Comparison of ENCODE assay signal across 9 cellular contexts in the genomic region with DNA sequence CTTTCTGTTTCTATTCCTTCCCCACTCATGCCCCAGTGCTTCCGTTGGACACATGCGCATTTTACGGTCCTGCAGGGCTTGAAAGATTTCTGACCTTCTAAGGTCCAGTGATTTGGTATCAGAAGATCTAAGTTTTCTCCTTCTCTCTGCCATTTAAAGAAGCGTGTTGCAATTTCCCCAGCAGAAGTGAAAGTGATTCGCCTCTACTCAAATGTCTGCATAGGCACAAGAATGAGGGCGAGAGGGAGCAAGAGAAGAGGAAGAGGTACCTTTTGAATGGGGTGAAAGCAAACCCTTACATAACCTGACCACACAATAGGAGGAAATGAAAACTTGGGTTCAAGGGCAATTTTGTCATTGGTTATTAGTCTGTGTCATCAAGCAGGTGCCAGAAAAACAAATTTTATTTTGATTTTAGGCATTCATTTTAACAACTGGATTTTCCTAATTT. TPM values are rescaled to one million over a fixed set of nuclear protein-coding genes. Genes with fewer than 3 reads are reported as not detected.
DNase-seq lines count a peak whose midpoint lies in the region; ATAC-seq and TF ChIP-seq lines count a peak whose summit lies in the region.
"Had no signal": no experiment of that assay in that cellular context is flagged by ENCODE, and none has a peak within 500 bp of the region (broad histone marks: within the 10 kb centered on the region; RNA-seq: fewer than 3 reads in every experiment).

No MANE protein-coding gene starts in this region.

- H3K4me3 ChIP-seq in heart left ventricle (peak overlapping the region in 8 of 12 donors; percentile 4 to 43 (median 21)), ascending aorta (peak overlapping the region in 1 of 2 donors; percentile 42)

- CTCF ChIA-PET in T-cell (lab: Charles Lee) (interaction anchor here (0.5 to 3.5 kb wide), 8 partner anchors 9 to 751 kb away, joined by 3 to 33 read pairs (median 4); partner anchors contain the start of gene NR3C1 (in 2 of the 2)), HEK293T (lab: Yijun Ruan, JAX) (no interaction called here)

- no peaks in the 10 kb centered on the region for H3K27me3 Mint-ChIP-seq in T-cell
- H3K27me3 Mint-ChIP-seq in stimulated activated memory B cell treated with anti-CD40 and anti-IgM and Interleukin-4, amounts not matched to agents 10 μg/mL and 1 μg/mL and 100 μg/mL, for 72 hours: no peaks in the 10 kb centered on the region

- TF ChIP-seq POLR2A in heart left ventricle (IDR thresholded peaks at IDR 0.05): no peak

- TF ChIP-seq CTCF in heart left ventricle (IDR thresholded peaks at IDR 0.05) (no peak), ascending aorta (IDR thresholded peaks at IDR 0.05) (no peak)

- H3K4me1 ChIP-seq in heart left ventricle (peaks cover 0 to 26% (median 5%) of the 10 kb centered on the region in 12 donors), ascending aorta (no peaks in the 10 kb centered on the region)

- H3K27ac ChIP-seq in heart left ventricle (peak overlapping the region in 5 of 12 donors; percentile 5 to 82 (median 39)), ascending aorta (peak overlapping the region in 1 of 2 donors; percentile 23)

- 73 to 81% (median 77%) methylated on average over 6 of the region's 6 CpGs for WGBS in heart left ventricle, 4 donors

- POLR2A ChIA-PET in T-cell (lab: Charles Lee) (interaction anchor here (0.6 to 2.0 kb wide), 7 partner anchors 25 to 432 kb away, joined by 3 to 16 read pairs (median 7); partner anchors contain the start of gene NR3C1 (in 1 of the 2)), HEK293T (lab: Yijun Ruan, JAX) (interaction anchor here (0.9 kb wide), 1 partner anchor 31 kb away, joined by 4 read pairs; the partner anchor contains the start of gene NR3C1)

- H3K4me1 Mint-ChIP-seq in T-cell: peaks cover 66 to 70% (median 69%) of the 10 kb centered on the region in 3 donors
- peaks cover 51% of the 10 kb centered on the region for H3K4me1 Mint-ChIP-seq in stimulated activated memory B cell treated with anti-CD40 and anti-IgM and Interleukin-4, amounts not matched to agents 10 μg/mL and 1 μg/mL and 100 μg/mL, for 72 hours

- H3K36me3 ChIP-seq in heart left ventricle: no peaks in the 10 kb centered on the region
- no peaks in the 10 kb centered on the region for H3K36me3 ChIP-seq in ascending aorta

- H3K9me3 ChIP-seq in heart left ventricle (no peaks in the 10 kb centered on the region), ascending aorta (no peaks in the 10 kb centered on the region)

- H3K36me3 Mint-ChIP-seq in T-cell: peaks cover 6% of the 10 kb centered on the region
- H3K36me3 Mint-ChIP-seq in stimulated activated memory B cell treated with anti-CD40 and anti-IgM and Interleukin-4, amounts not matched to agents 10 μg/mL and 1 μg/mL and 100 μg/mL, for 72 hours: no peaks in the 10 kb centered on the region
- H3K36me3 Mint-ChIP-seq: brain had no signal

- peak; percentile 39 for DNase-seq in stimulated activated CD4-positive, alpha-beta T cell treated with anti-CD3 and anti-CD28 coated beads, Interleukin-4, amount 100 ng/mL, for 24 hours
- DNase-seq in stimulated activated CD4-positive, alpha-beta T cell treated with anti-CD3 and anti-CD28 coated beads, Interleukin-4, amount 100 ng/mL, for 4 hours: no peak
- DNase-seq in T-cell (peak in 28 of 34 experiments; percentile 9 to 62 (median 30)), heart left ventricle (peak in 3 of 5 donors; percentile 17 to 28 (median 22)), ascending aorta (ENCODE audit: low spot score in 2 of 2) (no peak), HEK293T (ENCODE audit: extremely low spot score) (no peak)

- H3K4me3 Mint-ChIP-seq in T-cell: peak overlapping the region; percentile 91 to 94 (median 92)
- H3K4me3 Mint-ChIP-seq in stimulated activated memory B cell treated with anti-CD40 and anti-IgM and Interleukin-4, amounts not matched to agents 10 μg/mL and 1 μg/mL and 100 μg/mL, for 72 hours: peak overlapping the region; percentile 82
- H3K4me3 Mint-ChIP-seq: brain had no signal

- intact Hi-C loops in heart left ventricle (cut with DNase I): loop anchor here in 1 of 10 donors (10.0 kb wide), 1 partner anchor 60 kb away; no protein-coding TSS in a partner anchor
- intact Hi-C loops in ascending aorta (cut with DNase I): no loop called here

- peak overlapping the region; percentile 99 to 100 for H3K27ac Mint-ChIP-seq in T-cell
- H3K27ac Mint-ChIP-seq in stimulated activated memory B cell treated with anti-CD40 and anti-IgM and Interleukin-4, amounts not matched to agents 10 μg/mL and 1 μg/mL and 100 μg/mL, for 72 hours: peak overlapping the region; percentile 87
- H3K27ac Mint-ChIP-seq: brain had no signal

- no peaks in the 10 kb centered on the region for H3K9me3 Mint-ChIP-seq in T-cell
- no peaks in the 10 kb centered on the region for H3K9me3 Mint-ChIP-seq in stimulated activated memory B cell treated with anti-CD40 and anti-IgM and Interleukin-4, amounts not matched to agents 10 μg/mL and 1 μg/mL and 100 μg/mL, for 72 hours
- H3K9me3 Mint-ChIP-seq: brain had no signal

- H3K27me3 ChIP-seq in heart left ventricle (no peaks in the 10 kb centered on the region), ascending aorta (no peaks in the 10 kb centered on the region)

- ATAC-seq in HG03064 (IDR thresholded peaks at IDR 0.05; ENCODE audit: low read depth, unreplicated experiment) (peak; percentile 79), T-cell (replicated peaks in 1 of 4) (peak; percentile 63 to 81 (median 72)), heart left ventricle (peak in 3 of 4 donors; percentile 60 to 77 (median 70))
- peak; percentile 96 for ATAC-seq in stimulated activated memory B cell treated with anti-CD40 and anti-IgM and Interleukin-4, amounts not matched to agents 10 μg/mL and 1 μg/mL and 100 μg/mL, for 72 hours

TF ChIP-seq in HEK293T, 16 proteins besides CTCF, POLR2A, EP300 and RAD21:
- TF ChIP-seq SUZ12 (IDR thresholded peaks at IDR 0.05): no peak
- no peak for TF ChIP-seq FOXK2 (IDR thresholded peaks at IDR 0.05)
- TF ChIP-seq LEF1 (IDR thresholded peaks at IDR 0.05; ENCODE audit: borderline replicate concordance): no peak
- TF ChIP-seq BHLHE40 (IDR thresholded peaks at IDR 0.05; ENCODE audit: borderline replicate concordance): no peak
- TF ChIP-seq CTBP1 (IDR thresholded peaks at IDR 0.05; ENCODE audit: borderline replicate concordance): no peak
- TF ChIP-seq NFRKB (IDR thresholded peaks at IDR 0.05): no peak
- no peak for TF ChIP-seq FOXA1 (IDR thresholded peaks at IDR 0.05)
- no peak for TF ChIP-seq FOXM1 (IDR thresholded peaks at IDR 0.05; ENCODE audit: borderline replicate concordance)
- TF ChIP-seq ZNF384 (IDR thresholded peaks at IDR 0.05): no peak
- no peak for TF ChIP-seq SP1 (IDR thresholded peaks at IDR 0.05)
- TF ChIP-seq, protein P1, sequence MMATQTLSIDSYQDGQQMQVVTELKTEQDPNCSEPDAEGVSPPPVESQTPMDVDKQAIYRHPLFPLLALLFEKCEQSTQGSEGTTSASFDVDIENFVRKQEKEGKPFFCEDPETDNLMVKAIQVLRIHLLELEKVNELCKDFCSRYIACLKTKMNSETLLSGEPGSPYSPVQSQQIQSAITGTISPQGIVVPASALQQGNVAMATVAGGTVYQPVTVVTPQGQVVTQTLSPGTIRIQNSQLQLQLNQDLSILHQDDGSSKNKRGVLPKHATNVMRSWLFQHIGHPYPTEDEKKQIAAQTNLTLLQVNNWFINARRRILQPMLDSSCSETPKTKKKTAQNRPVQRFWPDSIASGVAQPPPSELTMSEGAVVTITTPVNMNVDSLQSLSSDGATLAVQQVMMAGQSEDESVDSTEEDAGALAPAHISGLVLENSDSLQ (IDR thresholded peaks at IDR 0.05): no peak
- TF ChIP-seq TARDBP (IDR thresholded peaks at IDR 0.05): no peak
- TF ChIP-seq HDGF (IDR thresholded peaks at IDR 0.05; ENCODE audit: borderline replicate concordance): no peak
- no peak for TF ChIP-seq L3MBTL2 (conservative IDR thresholded peaks at IDR 0.05)
- no peak for TF ChIP-seq ARNT (IDR thresholded peaks at IDR 0.05)
- no peak for TF ChIP-seq ELF4 (IDR thresholded peaks at IDR 0.05)

RNA-seq across cellular contexts. Expression of gene NR3C1, which starts 31.7 kb away (rescaled TPM):
- total RNA-seq in T-cell (100 to 1,000 TPM; 108 to 156 (median 122) TPM), heart left ventricle (10 to 100 TPM; 29.6 to 73.7 (median 50.6) TPM), ascending aorta (18.4 TPM)
- 10 to 100 TPM; 10.4 to 21.5 TPM for polyA plus RNA-seq in heart left ventricle

Comparison
In these comparisons a context has a peak if more than half of its experiments do, and no peak if none do; other contexts are left out.
1. DNase-seq: peak in stimulated activated CD4-positive, alpha-beta T cell treated with anti-CD3 and anti-CD28 coated beads, Interleukin-4, amount 100 ng/mL, for 24 hours (single experiment), T-cell (28 of 34) and heart left ventricle (3 of 5); none in stimulated activated CD4-positive, alpha-beta T cell treated with anti-CD3 and anti-CD28 coated beads, Interleukin-4, amount 100 ng/mL, for 4 hours (0 of 2), ascending aorta (0 of 2) and HEK293T (single experiment).
2. Peak in every context shown above with its lines, with median percentiles within 50 percentile points of each other: ATAC-seq.